In genomic region chr3:177339220-177339703, GRCh38 we compare ENCODE assay signal across 7 cellular contexts.
DNase-seq lines count a peak whose midpoint lies in the region; ATAC-seq and TF ChIP-seq lines count a peak whose summit lies in the region.
"Not testable (repeated sequence)": the region's sequence is repeated elsewhere in the genome, so short reads cannot be mapped to it uniquely, and the experiment has no call there.

No MANE protein-coding gene starts in this region.

- H3K9me3 ChIP-seq in GM23248 (ENCODE audit: low read depth); SK-N-SH: not testable (repeated sequence)

- H3K4me1 Mint-ChIP-seq in activated T-cell treated with anti-CD3 and anti-CD28 coated beads, Interleukin-2, amount 50 U/mL, for 24 hours (ENCODE audit: low read depth): peaks cover 62% of the 10 kb centered on the region
- H3K4me1 Mint-ChIP-seq in dendritic cell treated with granulocyte-macrophage colony-stimulating factor and Interleukin-4, amounts not matched to agents 40 ng/mL and 50 ng/mL, for 4 days (ENCODE audit: low read depth): peaks cover 60% of the 10 kb centered on the region
- peaks cover 47 to 49% of the 10 kb centered on the region in 2 donors for H3K4me1 Mint-ChIP-seq in natural killer cell treated with Interleukin-12 subunit alpha and Interleukin-12 subunit beta and Interleukin-15 and Interleukin-18, amount 100 ng/mL, for 72 hours (ENCODE audit: low read depth in 2 of 2)

- in situ Hi-C loops in GM23248 (cut with MboI): not testable (repeated sequence)

- peak overlapping the region; percentile 60 for H3K27ac Mint-ChIP-seq in activated T-cell treated with anti-CD3 and anti-CD28 coated beads, Interleukin-2, amount 50 U/mL, for 24 hours
- H3K27ac Mint-ChIP-seq in dendritic cell treated with granulocyte-macrophage colony-stimulating factor and Interleukin-4, amounts not matched to agents 40 ng/mL and 50 ng/mL, for 4 days: peak overlapping the region; percentile 84
- H3K27ac Mint-ChIP-seq in natural killer cell treated with Interleukin-12 subunit alpha and Interleukin-12 subunit beta and Interleukin-15 and Interleukin-18, amount 100 ng/mL, for 72 hours: peak overlapping the region; percentile 75 to 89

- not testable (repeated sequence) for TF ChIP-seq RAD21 in SK-N-SH (IDR thresholded peaks at IDR 0.05; ENCODE audit: low read length)

- not testable (repeated sequence) for H3K79me2 ChIP-seq in GM23248 (ENCODE audit: insufficient read depth); SK-N-SH (ENCODE audit: insufficient read depth)

- not testable (repeated sequence) for H3K27me3 ChIP-seq in GM23248 (replicated peaks; ENCODE audit: insufficient read depth); SK-N-SH (ENCODE audit: insufficient read depth)

- TF ChIP-seq EP300 in SK-N-SH (IDR thresholded peaks at IDR 0.05; ENCODE audit: borderline replicate concordance in 1 of 2, low read depth in 1 of 2, low read length in 1 of 2): not testable (repeated sequence)

- CTCF ChIA-PET in SK-N-SH (lab: Yijun Ruan, JAX): not testable (repeated sequence)

- H3K27me3 Mint-ChIP-seq in activated T-cell treated with anti-CD3 and anti-CD28 coated beads, Interleukin-2, amount 50 U/mL, for 24 hours; dendritic cell treated with granulocyte-macrophage colony-stimulating factor and Interleukin-4, amounts not matched to agents 40 ng/mL and 50 ng/mL, for 4 days; natural killer cell treated with Interleukin-12 subunit alpha and Interleukin-12 subunit beta and Interleukin-15 and Interleukin-18, amount 100 ng/mL, for 72 hours: not testable (repeated sequence)

- H3K4me3 ChIP-seq in GM23248; SK-N-SH (ENCODE audit: low read depth in 2 of 2, low read length in 1 of 2): not testable (repeated sequence)

- H3K4me3 Mint-ChIP-seq in activated T-cell treated with anti-CD3 and anti-CD28 coated beads, Interleukin-2, amount 50 U/mL, for 24 hours: not testable (repeated sequence)
- H3K4me3 Mint-ChIP-seq in dendritic cell treated with granulocyte-macrophage colony-stimulating factor and Interleukin-4, amounts not matched to agents 40 ng/mL and 50 ng/mL, for 4 days: peak overlapping the region; percentile 35
- peak overlapping the region; percentile 40 for H3K4me3 Mint-ChIP-seq in natural killer cell treated with Interleukin-12 subunit alpha and Interleukin-12 subunit beta and Interleukin-15 and Interleukin-18, amount 100 ng/mL, for 72 hours

- not testable (repeated sequence) for H4K20me1 ChIP-seq in GM23248 (ENCODE audit: insufficient read depth); SK-N-SH (ENCODE audit: insufficient read depth)

- peak; percentile 80 for DNase-seq in GF-D8 (lab: John Stamatoyannopoulos, UW)
- not testable (repeated sequence) for DNase-seq in GM23248; SK-N-SH; activated T-cell treated with anti-CD3 and anti-CD28 coated beads, Interleukin-2, amount 50 U/mL, for 24 hours; natural killer cell treated with Interleukin-12 subunit alpha and Interleukin-12 subunit beta and Interleukin-15 and Interleukin-18, amount 100 ng/mL, for 72 hours (ENCODE audit: low spot score)

- WGBS in GM23248 (ENCODE audit: low coverage in 1 of 2, low lambda C conversion rate in 2 of 2, missing lambda C conversion rate in 2 of 2), 2 experiments: 67 to 69% methylated on average over 3 of the region's 3 CpGs
- 66% methylated on average over 3 of the region's 3 CpGs for WGBS in SK-N-SH (ENCODE audit: low lambda C conversion rate)

- not testable (repeated sequence) for H3K36me3 Mint-ChIP-seq in activated T-cell treated with anti-CD3 and anti-CD28 coated beads, Interleukin-2, amount 50 U/mL, for 24 hours (ENCODE audit: low read depth); dendritic cell treated with granulocyte-macrophage colony-stimulating factor and Interleukin-4, amounts not matched to agents 40 ng/mL and 50 ng/mL, for 4 days (ENCODE audit: low read depth); natural killer cell treated with Interleukin-12 subunit alpha and Interleukin-12 subunit beta and Interleukin-15 and Interleukin-18, amount 100 ng/mL, for 72 hours

- H3K4me1 ChIP-seq in GM23248 (ENCODE audit: insufficient read depth) (peaks cover 32% of the 10 kb centered on the region), SK-N-SH (ENCODE audit: control insufficient read depth in 1 of 2, insufficient read depth in 2 of 2, low read depth in 1 of 2, low read length in 1 of 2) (peaks cover 0 to 24% of the 10 kb centered on the region in 2 experiments; a peak in 1 of 4 replicates)

- not testable (repeated sequence) for H3K27ac ChIP-seq in GM23248; SK-N-SH (ENCODE audit: low read depth in 2 of 2, low read length in 1 of 2)

- H3K4me2 ChIP-seq in GM23248 (ENCODE audit: unreplicated experiment): peak overlapping the region; percentile 5
- not testable (repeated sequence) for H3K4me2 ChIP-seq in SK-N-SH

- peak; percentile 5 for ATAC-seq in HG03469 (IDR thresholded peaks at IDR 0.05; ENCODE audit: unreplicated experiment)
- ATAC-seq in natural killer cell treated with Interleukin-12 subunit alpha and Interleukin-12 subunit beta and Interleukin-15 and Interleukin-18, amount 100 ng/mL, for 72 hours: not testable (repeated sequence)

- H3K9me3 Mint-ChIP-seq in activated T-cell treated with anti-CD3 and anti-CD28 coated beads, Interleukin-2, amount 50 U/mL, for 24 hours; dendritic cell treated with granulocyte-macrophage colony-stimulating factor and Interleukin-4, amounts not matched to agents 40 ng/mL and 50 ng/mL, for 4 days; natural killer cell treated with Interleukin-12 subunit alpha and Interleukin-12 subunit beta and Interleukin-15 and Interleukin-18, amount 100 ng/mL, for 72 hours: not testable (repeated sequence)

- intact Hi-C loops in dendritic cell treated with granulocyte-macrophage colony-stimulating factor and Interleukin-4, amounts not matched to agents 40 ng/mL and 50 ng/mL, for 4 days (cut with micrococcal nuclease): not testable (repeated sequence)

- not testable (repeated sequence) for H3K9me2 ChIP-seq in GM23248 (ENCODE audit: insufficient read depth); SK-N-SH

- H3K9ac ChIP-seq in GM23248, SK-N-SH: not testable (repeated sequence)

- not testable (repeated sequence) for TF ChIP-seq CTCF in SK-N-SH (IDR thresholded peaks at IDR 0.05)

- H3F3A ChIP-seq in GM23248 (ENCODE audit: insufficient read depth): peaks cover 26% of the 10 kb centered on the region
- not testable (repeated sequence) for H3F3A ChIP-seq in SK-N-SH (replicated peaks; ENCODE audit: insufficient read depth)

- H2AFZ ChIP-seq in GM23248: not testable (repeated sequence)
- H2AFZ ChIP-seq in SK-N-SH (ENCODE audit: low read depth): peak overlapping the region; percentile 60; the same call in 1 of the 2 replicates

- not testable (repeated sequence) for H3K36me3 ChIP-seq in GM23248 (ENCODE audit: low read depth); SK-N-SH (replicated peaks in 1 of 2; ENCODE audit: control insufficient read depth in 1 of 2, insufficient read depth in 2 of 2, low read length in 1 of 2)

- POLR2A ChIA-PET in SK-N-SH (lab: Yijun Ruan, JAX): not testable (repeated sequence)
